In the genomic region with DNA sequence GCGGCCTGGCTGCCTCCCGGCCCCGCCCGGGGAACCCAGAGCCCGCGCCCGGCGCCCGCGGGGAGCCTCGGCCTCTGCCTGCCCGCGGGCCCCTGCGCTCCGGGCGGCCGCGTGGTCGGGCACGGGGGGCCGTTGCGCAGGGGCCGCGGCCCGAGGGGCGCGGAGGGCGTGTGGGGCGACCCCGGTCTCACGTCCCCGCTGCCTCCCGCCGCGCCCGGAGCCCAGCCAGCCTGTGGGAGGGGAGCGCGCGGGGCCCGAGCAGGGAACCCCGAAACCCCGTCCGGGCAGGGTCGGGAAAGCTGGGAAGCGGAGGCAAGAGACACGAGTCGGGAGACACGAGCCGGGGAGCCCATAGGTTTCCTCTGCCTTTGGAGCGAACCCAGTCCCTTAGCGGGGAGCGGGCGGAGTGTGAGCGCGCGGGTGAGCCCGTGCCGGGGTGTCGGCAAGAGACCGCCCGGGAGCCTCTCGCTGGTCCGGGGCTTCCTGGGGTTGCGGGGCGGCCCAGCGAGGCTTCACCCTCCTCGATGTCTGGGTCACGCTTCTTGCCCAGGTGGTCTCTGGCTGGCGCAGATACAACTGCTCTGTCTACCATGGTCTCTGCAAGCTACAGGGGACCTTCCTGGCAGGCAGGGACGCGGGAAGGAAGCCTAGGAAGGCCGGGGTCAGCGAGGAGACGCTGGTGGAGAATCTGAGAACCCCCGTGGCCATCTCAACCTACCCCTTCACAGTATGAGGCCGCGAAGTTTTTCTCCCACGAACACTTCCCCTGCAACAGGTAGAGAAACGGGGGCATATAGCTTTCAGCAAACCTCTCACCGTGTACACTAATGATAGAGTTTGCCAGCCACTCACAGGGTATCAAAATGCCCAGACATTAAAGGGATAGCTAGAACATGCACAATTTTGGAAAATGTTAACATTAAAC, we compare ENCODE assay signal across 8 cellular contexts. TPM values are rescaled to one million over a fixed set of nuclear protein-coding genes. Genes with fewer than 3 reads are reported as not detected.
DNase-seq lines count a peak whose midpoint lies in the region; ATAC-seq and TF ChIP-seq lines count a peak whose summit lies in the region.

No MANE protein-coding gene starts in this region.

- H3K9me3 ChIP-seq in HUES6 (ENCODE audit: control insufficient read depth, insufficient read depth, low read depth, low read length) (no peaks in the 10 kb centered on the region), BE2C (no peaks in the 10 kb centered on the region)

- peak; percentile 38 for DNase-seq in activated CD4-positive, alpha-beta T cell treated with anti-CD3 and anti-CD28 coated beads for 36 hours
- no peak for DNase-seq in activated CD4-positive, alpha-beta T cell treated with anti-CD3 and anti-CD28 coated beads for 1 hour
- DNase-seq in amniotic epithelial cell (ENCODE audit: low read depth) (peak; percentile 16), immature natural killer cell (no peak), NCI-H2227 (lab: John Stamatoyannopoulos, UW; ENCODE audit: unreplicated experiment) (no peak), BE2C (no peak)
- peak in 1 of 2 donors; percentile 57 for DNase-seq in stimulated activated effector memory CD8-positive, alpha-beta T cell treated with anti-CD3 and anti-CD28 coated beads, Interleukin-12 subunit alpha, Interleukin-12 subunit beta, amount 100 ng/mL, for 72 hours (ENCODE audit: low spot score in 2 of 2)

- TF ChIP-seq CTCF in BE2C (IDR thresholded peaks at IDR 0.05; ENCODE audit: low read depth, low read length): no peak

- H3K27ac Mint-ChIP-seq in activated CD4-positive, alpha-beta T cell treated with anti-CD3 and anti-CD28 coated beads for 36 hours: no peak overlapping the region
- no peak overlapping the region for H3K27ac Mint-ChIP-seq in immature natural killer cell
- no peak overlapping the region for H3K27ac Mint-ChIP-seq in stimulated activated effector memory CD8-positive, alpha-beta T cell treated with anti-CD3 and anti-CD28 coated beads, Interleukin-12 subunit alpha, Interleukin-12 subunit beta, amount 100 ng/mL, for 72 hours

- peaks cover 49% of the 10 kb centered on the region for H3K27me3 Mint-ChIP-seq in activated CD4-positive, alpha-beta T cell treated with anti-CD3 and anti-CD28 coated beads for 36 hours
- H3K27me3 Mint-ChIP-seq in immature natural killer cell (ENCODE audit: low read depth in 3 of 3): peaks cover 17 to 26% (median 19%) of the 10 kb centered on the region in 3 donors

- peak; percentile 7 for ATAC-seq in activated CD4-positive, alpha-beta T cell treated with anti-CD3 and anti-CD28 coated beads for 36 hours
- peak; percentile 31 for ATAC-seq in stimulated activated effector memory CD8-positive, alpha-beta T cell treated with anti-CD3 and anti-CD28 coated beads, Interleukin-12 subunit alpha, Interleukin-12 subunit beta, amount 100 ng/mL, for 72 hours

- peaks cover 15% of the 10 kb centered on the region for H3K4me1 Mint-ChIP-seq in activated CD4-positive, alpha-beta T cell treated with anti-CD3 and anti-CD28 coated beads for 36 hours
- peaks cover 15 to 17% of the 10 kb centered on the region in 2 donors for H3K4me1 Mint-ChIP-seq in immature natural killer cell
- H3K4me1 Mint-ChIP-seq in stimulated activated effector memory CD8-positive, alpha-beta T cell treated with anti-CD3 and anti-CD28 coated beads, Interleukin-12 subunit alpha, Interleukin-12 subunit beta, amount 100 ng/mL, for 72 hours: peaks cover 15% of the 10 kb centered on the region

- peak overlapping the region; percentile 35 for H3K4me3 Mint-ChIP-seq in activated CD4-positive, alpha-beta T cell treated with anti-CD3 and anti-CD28 coated beads for 36 hours
- H3K4me3 Mint-ChIP-seq in immature natural killer cell: peak overlapping the region; percentile 13 to 60 (median 33)
- peak overlapping the region; percentile 44 for H3K4me3 Mint-ChIP-seq in stimulated activated effector memory CD8-positive, alpha-beta T cell treated with anti-CD3 and anti-CD28 coated beads, Interleukin-12 subunit alpha, Interleukin-12 subunit beta, amount 100 ng/mL, for 72 hours

- H3K4me1 ChIP-seq in HUES6 (ENCODE audit: control insufficient read depth, insufficient read depth, low read length) (0 out of 2 replicates have a peak, but pooled peaks cover 3% of the 10 kb centered on the region), BE2C (no peaks in the 10 kb centered on the region)

- no peak overlapping the region for H3K27ac ChIP-seq in HUES6 (ENCODE audit: low read depth, low read length)

- H3K36me3 ChIP-seq in HUES6 (ENCODE audit: control insufficient read depth, insufficient read depth, low read length): no peaks in the 10 kb centered on the region
- no peaks in the 10 kb centered on the region for H3K36me3 ChIP-seq in BE2C

- POLR2A ChIA-PET in activated CD4-positive, alpha-beta T cell treated with anti-CD3 and anti-CD28 coated beads for 36 hours (lab: Charles Lee): no interaction called here

- intact Hi-C loops in activated CD4-positive, alpha-beta T cell treated with anti-CD3 and anti-CD28 coated beads for 36 hours (cut with DNase I, micrococcal nuclease): loop anchor here (2.0 to 10.0 kb wide), 3 partner anchors 293 to 338 kb away; partner anchors contain the start of gene CHSY1 (in 1 of the 2)

- peak overlapping the region; percentile 42 for H3K9ac ChIP-seq in HUES6 (ENCODE audit: low read length)

- H3K36me3 Mint-ChIP-seq in activated CD4-positive, alpha-beta T cell treated with anti-CD3 and anti-CD28 coated beads for 36 hours (ENCODE audit: low read depth): no peaks in the 10 kb centered on the region
- no peaks in the 10 kb centered on the region for H3K36me3 Mint-ChIP-seq in immature natural killer cell
- H3K36me3 Mint-ChIP-seq in stimulated activated effector memory CD8-positive, alpha-beta T cell treated with anti-CD3 and anti-CD28 coated beads, Interleukin-12 subunit alpha, Interleukin-12 subunit beta, amount 100 ng/mL, for 72 hours: no peaks in the 10 kb centered on the region

- H3K4me3 ChIP-seq in HUES6 (ENCODE audit: low read depth, low read length) (peak overlapping the region; percentile 63), BE2C (ENCODE audit: low read depth, low read length) (no peak overlapping the region)

- no peaks in the 10 kb centered on the region for H3K9me3 Mint-ChIP-seq in activated CD4-positive, alpha-beta T cell treated with anti-CD3 and anti-CD28 coated beads for 36 hours (ENCODE audit: low read depth)
- no peaks in the 10 kb centered on the region for H3K9me3 Mint-ChIP-seq in immature natural killer cell
- no peaks in the 10 kb centered on the region for H3K9me3 Mint-ChIP-seq in stimulated activated effector memory CD8-positive, alpha-beta T cell treated with anti-CD3 and anti-CD28 coated beads, Interleukin-12 subunit alpha, Interleukin-12 subunit beta, amount 100 ng/mL, for 72 hours

- H3K27me3 ChIP-seq in HUES6 (ENCODE audit: control insufficient read depth, insufficient read depth, low read length) (peaks cover 72% of the 10 kb centered on the region), BE2C (peaks cover 51% of the 10 kb centered on the region)

- CTCF ChIA-PET in activated CD4-positive, alpha-beta T cell treated with anti-CD3 and anti-CD28 coated beads for 36 hours (lab: Charles Lee): interaction anchor here (9.4 kb wide), 1 partner anchor 88 kb away, joined by 181 read pairs; no protein-coding TSS in a partner anchor

RNA-seq across cellular contexts. Expression of gene LRRK1, which starts 0.6 kb away (rescaled TPM):
- under 1 TPM; 0.35 to 0.73 TPM for total RNA-seq in activated CD4-positive, alpha-beta T cell treated with anti-CD3 and anti-CD28 coated beads for 36 hours
- polyA plus RNA-seq in immature natural killer cell: under 1 TPM in 1 of 3 donors, not detected in 2; 0.02 TPM
- 0.09 TPM for polyA plus RNA-seq in BE2C (2012; ENCODE audit: insufficient read depth, insufficient read length, low read depth)

RNA-seq across cellular contexts. Expression of gene ALDH1A3, which starts 40.1 kb away (rescaled TPM):
- not detected for total RNA-seq in activated CD4-positive, alpha-beta T cell treated with anti-CD3 and anti-CD28 coated beads for 36 hours
- not detected for polyA plus RNA-seq in immature natural killer cell
- not detected for polyA plus RNA-seq in BE2C (2012; ENCODE audit: insufficient read depth, insufficient read length, low read depth)

Comparison
In these comparisons a context has a peak if more than half of its experiments do, and no peak if none do; other contexts are left out.
1. DNase-seq: peak in activated CD4-positive, alpha-beta T cell treated with anti-CD3 and anti-CD28 coated beads for 36 hours (single experiment) and amniotic epithelial cell (single experiment); none in activated CD4-positive, alpha-beta T cell treated with anti-CD3 and anti-CD28 coated beads for 1 hour (single experiment), immature natural killer cell (0 of 3), NCI-H2227 (single experiment) and BE2C (single experiment).
2. Peak in every context shown above with its lines, with median percentiles within 50 percentile points of each other: H3K4me3 Mint-ChIP-seq.